In the genomic region with DNA sequence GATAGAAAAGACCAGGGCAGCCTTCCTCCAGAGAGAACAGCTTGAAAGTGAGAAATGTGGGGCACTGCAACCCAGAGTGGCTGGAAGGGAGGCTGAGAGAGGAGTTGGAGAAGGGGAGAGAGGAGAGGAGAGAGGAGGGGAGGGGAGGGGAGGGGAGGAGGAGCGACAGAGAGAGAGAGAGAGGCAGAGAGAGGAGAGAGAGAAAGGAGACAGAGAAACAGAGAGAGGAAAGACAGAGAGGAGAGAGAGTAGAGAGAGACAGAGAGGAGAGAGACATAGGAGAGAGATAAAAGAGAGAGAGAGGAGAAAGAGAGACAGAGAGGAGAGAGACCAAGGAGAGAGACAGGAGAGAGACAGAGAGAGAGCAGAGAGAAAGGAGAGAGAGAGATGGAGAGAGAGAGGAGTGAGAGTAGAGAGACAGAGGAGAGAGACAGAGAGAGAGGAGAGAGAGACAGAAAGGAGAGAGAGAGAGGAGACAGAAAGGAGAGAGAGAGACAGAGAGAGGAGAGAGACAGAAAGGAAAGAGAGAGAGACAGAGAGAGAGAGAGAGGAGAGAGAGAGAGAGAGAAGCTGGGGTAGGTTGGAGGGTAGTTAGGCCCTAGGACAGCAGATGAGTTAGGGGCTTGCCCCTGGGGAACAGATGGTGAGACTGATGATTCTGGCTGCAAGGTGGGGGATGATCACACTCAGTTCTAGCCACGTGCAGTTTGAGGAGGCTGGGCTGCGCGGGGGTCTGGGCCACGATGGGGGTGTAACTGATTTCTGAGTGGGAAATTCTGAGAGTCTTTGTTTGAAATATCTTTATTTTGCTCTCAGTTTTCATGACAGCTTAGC, we compare ENCODE assay signal across 13 cellular contexts. TPM values are rescaled to one million over a fixed set of nuclear protein-coding genes. Genes with fewer than 3 reads are reported as not detected.
DNase-seq lines count a peak whose midpoint lies in the region; ATAC-seq, FAIRE-seq and TF ChIP-seq lines count a peak whose summit lies in the region.
"Had no signal": no experiment of that assay in that cellular context is flagged by ENCODE, and none has a peak within 500 bp of the region (broad histone marks: within the 10 kb centered on the region; RNA-seq: fewer than 3 reads in every experiment).

No MANE protein-coding gene starts in this region.

- FAIRE-seq in HepG2 (lab: Jason Lieb, UNC) = no peak
- FAIRE-seq: RCC 7860 had no signal

- TF ChIP-seq EP300 in HepG2 (IDR thresholded peaks at IDR 0.05; ENCODE audit: low read depth in 2 of 2, low read length in 2 of 2) (no peak), HepG2 (CRISPR knock-in tag; IDR thresholded peaks at IDR 0.05; ENCODE audit: borderline replicate concordance) (no peak), stomach (IDR thresholded peaks at IDR 0.05) (no peak)

- H3K27ac ChIP-seq in HepG2 (ENCODE audit: extremely low read length, insufficient read depth, low read length) (no peak overlapping the region), temporal lobe (ENCODE audit: low read depth, low read length) (peak overlapping the region; percentile 79), stomach (no peak overlapping the region)
- H3K27ac ChIP-seq: coronary artery, skin epidermis, VCaP had no signal

- no peak for TF ChIP-seq CTCF in activated CD8-positive, alpha-beta T cell treated with anti-CD3 and anti-CD28 coated beads for 36 hours (IDR thresholded peaks at IDR 0.05)
- no peak for TF ChIP-seq CTCF in HepG2 (CRISPR knock-in tag; IDR thresholded peaks at IDR 0.05)
- TF ChIP-seq CTCF in stomach (IDR thresholded peaks at IDR 0.05) = no peak

- H3K4me1 Mint-ChIP-seq in activated naive CD4-positive, alpha-beta T cell treated with anti-CD3 and anti-CD28 coated beads for 36 hours (ENCODE audit: low read depth) = peaks cover 3% of the 10 kb centered on the region
- peaks cover 11% of the 10 kb centered on the region for H3K4me1 Mint-ChIP-seq in activated CD8-positive, alpha-beta T cell treated with anti-CD3 and anti-CD28 coated beads for 36 hours (ENCODE audit: low read depth)

- peaks cover 19% of the 10 kb centered on the region for H3K4me1 ChIP-seq in HepG2 (ENCODE audit: insufficient read depth, low read length)
- H3K4me1 ChIP-seq in stomach = no peaks in the 10 kb centered on the region

- no peaks in the 10 kb centered on the region for H3K36me3 ChIP-seq in HepG2 (replicated peaks in 1 of 2; ENCODE audit: control insufficient read depth in 1 of 2, insufficient read depth in 2 of 2, low read length in 2 of 2)
- H3K36me3 ChIP-seq in stomach = no peaks in the 10 kb centered on the region

- peak; percentile 57 for ATAC-seq in activated CD8-positive, alpha-beta T cell treated with anti-CD3 and anti-CD28 coated beads for 36 hours
- peak; percentile 61 for ATAC-seq in HepG2

- H3K27me3 Mint-ChIP-seq in activated naive CD4-positive, alpha-beta T cell treated with anti-CD3 and anti-CD28 coated beads for 36 hours (ENCODE audit: low read depth) = no peaks in the 10 kb centered on the region
- no peaks in the 10 kb centered on the region for H3K27me3 Mint-ChIP-seq in activated CD8-positive, alpha-beta T cell treated with anti-CD3 and anti-CD28 coated beads for 36 hours

- H3K9me3 ChIP-seq in HepG2 (ENCODE audit: low read length) (no peaks in the 10 kb centered on the region), stomach (no peaks in the 10 kb centered on the region)

- intact Hi-C loops in activated naive CD4-positive, alpha-beta T cell treated with anti-CD3 and anti-CD28 coated beads for 36 hours (cut with micrococcal nuclease) = no loop called here
- intact Hi-C loops in activated CD8-positive, alpha-beta T cell treated with anti-CD3 and anti-CD28 coated beads for 36 hours (cut with micrococcal nuclease) = no loop called here
- intact Hi-C loops in HepG2 (cut with micrococcal nuclease; ENCODE audit: unreplicated experiment) = no loop called here
- intact Hi-C loops in stomach (cut with DNase I; ENCODE audit: low total_unique reads) = no loop called here

- no peaks in the 10 kb centered on the region for H3K79me2 ChIP-seq in HepG2 (ENCODE audit: insufficient read depth, low read length)

- no TSS peak for BruUV-seq in HepG2 (replicated peaks; lab: Mats Ljungman, UMichigan)

- CTCF ChIA-PET in activated naive CD4-positive, alpha-beta T cell treated with anti-CD3 and anti-CD28 coated beads for 36 hours (lab: Charles Lee) = interaction anchor here (0.6 to 0.7 kb wide), 2 partner anchors 24 to 101 kb away, joined by 3 to 4 read pairs; no protein-coding TSS in a partner anchor
- CTCF ChIA-PET in activated CD8-positive, alpha-beta T cell treated with anti-CD3 and anti-CD28 coated beads for 36 hours (lab: Charles Lee) = interaction anchor here (1.1 to 1.8 kb wide), 3 partner anchors 8 to 101 kb away, joined by 3 to 6 read pairs (median 3); no protein-coding TSS in a partner anchor
- CTCF ChIA-PET in HepG2 (lab: Yijun Ruan, JAX; ENCODE audit: low intra/inter-chr PET ratio, low total read pairs) = no interaction called here

- H3K4me2 ChIP-seq in HepG2 (ENCODE audit: low read depth, low read length) = no peak overlapping the region

- H3K4me3 ChIP-seq in HepG2 (replicated peaks in 1 of 3; ENCODE audit: insufficient read depth in 1 of 3, low read depth in 2 of 3, low read length in 3 of 3) (no peak overlapping the region), stomach (no peak overlapping the region)
- H3K4me3 ChIP-seq: coronary artery, skin epidermis had no signal

- POLR2A ChIA-PET in activated CD8-positive, alpha-beta T cell treated with anti-CD3 and anti-CD28 coated beads for 36 hours (lab: Charles Lee) = interaction anchor here (0.8 to 36.2 kb wide), 8 partner anchors 9 to 96 kb away, joined by 3 to 4842 read pairs (median 6); partner anchors contain the start of genes MALAT1 and NEAT1
- POLR2A ChIA-PET in HepG2 (lab: Yijun Ruan, JAX) = interaction anchor here (0.7 to 2.5 kb wide), 10 partner anchors 10 to 669 kb away, joined by 3 to 15 read pairs (median 4); partner anchors contain the start of genes MALAT1 and NEAT1

- no peak for DNase-seq in activated naive CD4-positive, alpha-beta T cell treated with anti-CD3 and anti-CD28 coated beads for 36 hours
- no peak for DNase-seq in activated naive CD4-positive, alpha-beta T cell treated with anti-CD3 and anti-CD28 coated beads, Interleukin-2, amount 50 U/mL, for 16 hours
- no peak for DNase-seq in activated CD8-positive, alpha-beta T cell treated with anti-CD3 and anti-CD28 coated beads for 36 hours
- DNase-seq in HepG2 (ENCODE audit: low spot score) = no peak
- no peak for DNase-seq in NCI-H2196 treated with DMSO at 0.1 percent for 48 hours (lab: John Stamatoyannopoulos, UW; ENCODE audit: unreplicated experiment)
- no peak for DNase-seq in stomach
- no peak for DNase-seq in NCI-H2107 treated with DMSO at 0.1 percent for 48 hours (lab: John Stamatoyannopoulos, UW; ENCODE audit: unreplicated experiment)
- DNase-seq: activated gamma-delta T cell had no signal

- H2AFZ ChIP-seq in HepG2 (ENCODE audit: low read length) = peak overlapping the region; percentile 86

- in situ Hi-C loops in HepG2 (cut with HindIII; ENCODE audit: extremely low pct_ligation_motif_present, low pct_unique_long_range_greater_than_20kb) = no loop called here

- 71% methylated on average over 4 of the region's 5 CpGs for WGBS in HepG2 (ENCODE audit: low lambda C conversion rate)
- WGBS in stomach, 5 donors = 54 to 80% (median 75%) methylated on average over 4 to 5 of the region's 5 CpGs

- H3K4me3 Mint-ChIP-seq in activated naive CD4-positive, alpha-beta T cell treated with anti-CD3 and anti-CD28 coated beads for 36 hours = no peak overlapping the region
- H3K4me3 Mint-ChIP-seq in activated CD8-positive, alpha-beta T cell treated with anti-CD3 and anti-CD28 coated beads for 36 hours = no peak overlapping the region

- H3K27ac Mint-ChIP-seq in activated naive CD4-positive, alpha-beta T cell treated with anti-CD3 and anti-CD28 coated beads for 36 hours = peak overlapping the region; percentile 38
- peak overlapping the region; percentile 31 for H3K27ac Mint-ChIP-seq in activated CD8-positive, alpha-beta T cell treated with anti-CD3 and anti-CD28 coated beads for 36 hours

- H3K9me3 Mint-ChIP-seq in activated naive CD4-positive, alpha-beta T cell treated with anti-CD3 and anti-CD28 coated beads for 36 hours = no peaks in the 10 kb centered on the region
- no peaks in the 10 kb centered on the region for H3K9me3 Mint-ChIP-seq in activated CD8-positive, alpha-beta T cell treated with anti-CD3 and anti-CD28 coated beads for 36 hours

- H3K9ac ChIP-seq in HepG2 (ENCODE audit: insufficient read depth, low read depth, low read length) = no peak overlapping the region

- no peak for TF ChIP-seq POLR2A in HepG2 (IDR thresholded peaks at IDR 0.05; ENCODE audit: insufficient read depth in 1 of 2, low read depth in 2 of 2, low read length in 2 of 2)
- TF ChIP-seq POLR2A in stomach (IDR thresholded peaks at IDR 0.05) = no peak

- H4K20me1 ChIP-seq in HepG2 (ENCODE audit: insufficient read depth, low read length) = no peaks in the 10 kb centered on the region

- no peak for TF ChIP-seq RAD21 in HepG2 (CRISPR knock-in tag; IDR thresholded peaks at IDR 0.05)

- no peaks in the 10 kb centered on the region for H3K36me3 Mint-ChIP-seq in activated naive CD4-positive, alpha-beta T cell treated with anti-CD3 and anti-CD28 coated beads for 36 hours (ENCODE audit: low read depth)
- H3K36me3 Mint-ChIP-seq in activated CD8-positive, alpha-beta T cell treated with anti-CD3 and anti-CD28 coated beads for 36 hours (ENCODE audit: low read depth) = no peaks in the 10 kb centered on the region

- no peaks in the 10 kb centered on the region for H3K27me3 ChIP-seq in HepG2 (ENCODE audit: control insufficient read depth in 1 of 2, insufficient read depth in 2 of 2, low read length in 2 of 2)
- no peaks in the 10 kb centered on the region for H3K27me3 ChIP-seq in stomach

RNA-seq across cellular contexts. Expression of gene SCYL1, which starts 8.5 kb away (rescaled TPM):
- 10 to 100 TPM; 57.9 to 58.3 TPM for total RNA-seq in activated naive CD4-positive, alpha-beta T cell treated with anti-CD3 and anti-CD28 coated beads for 36 hours
- 10 to 100 TPM; 71.5 to 76.8 TPM for total RNA-seq in activated CD8-positive, alpha-beta T cell treated with anti-CD3 and anti-CD28 coated beads for 36 hours
- total RNA-seq in HepG2 (2016; rRNA removed; fragmentation: Illumina TruSeq; extraction: Trizol) = 61.7 and 65.9 TPM in 2 replicates
- total RNA-seq in HepG2 (2016; cell fraction: cytosol; rRNA removed; fragmentation: Illumina TruSeq; extraction: Trizol; ENCODE audit: low read depth) = 25.8 and 30.8 TPM in 2 replicates
- total RNA-seq in HepG2 (2016; cell fraction: insoluble cytoplasmic fraction; rRNA removed; fragmentation: Illumina TruSeq; extraction: Trizol) = 61.5 and 71.8 TPM in 2 replicates
- total RNA-seq in HepG2 (2016; cell fraction: membrane; rRNA removed; fragmentation: Illumina TruSeq; extraction: Trizol) = 42.4 and 48.2 TPM in 2 replicates
- 43.2 and 44.5 TPM in 2 replicates for total RNA-seq in HepG2 (2016; cell fraction: nucleus; rRNA removed; fragmentation: Illumina TruSeq; extraction: Trizol)
- 103 and 122 TPM in 2 replicates for polyA plus RNA-seq in HepG2 (2011; rRNA removed)
- polyA plus RNA-seq in HepG2 (2011; cell fraction: cytosol; rRNA removed) = 86.0 and 134 TPM in 2 replicates
- polyA plus RNA-seq in HepG2 (2011; cell fraction: nucleus; rRNA removed) = 217 and 274 TPM in 2 replicates
- polyA plus RNA-seq in HepG2 (2012) = 38.8 and 49.2 TPM in 2 replicates
- polyA plus RNA-seq in HepG2 (2016; cell fraction: cytosol; fragmentation: Illumina TruSeq; extraction: Trizol; ENCODE audit: low read depth) = 18.7 and 21.2 TPM in 2 replicates
- 66.5 and 66.9 TPM in 2 replicates for polyA plus RNA-seq in HepG2 (2016; cell fraction: insoluble cytoplasmic fraction; fragmentation: Illumina TruSeq; extraction: Trizol; ENCODE audit: low read depth)
- 31.2 and 33.8 TPM in 2 replicates for polyA plus RNA-seq in HepG2 (2016; cell fraction: membrane; fragmentation: Illumina TruSeq; extraction: Trizol; ENCODE audit: low read depth)
- polyA plus RNA-seq in HepG2 (2016; cell fraction: nucleus; fragmentation: Illumina TruSeq; extraction: Trizol; ENCODE audit: insufficient read depth, low read depth) = 90.8 and 91.5 TPM in 2 replicates
- 110 and 139 TPM in 2 replicates for polyA minus RNA-seq in HepG2 (2011; rRNA and poly(A)+ RNA removed; ENCODE audit: low replicate concordance)
- polyA minus RNA-seq in HepG2 (2011; cell fraction: cytosol; rRNA and poly(A)+ RNA removed) = 43.9 and 59.3 TPM in 2 replicates
- polyA minus RNA-seq in HepG2 (2011; cell fraction: nucleus; rRNA and poly(A)+ RNA removed) = 34.2 and 36.4 TPM in 2 replicates
- 34.2 TPM for total RNA-seq in temporal lobe
- 10 to 100 TPM in 4 of 5 donors, 1 to 10 TPM in 1; 3.5 to 89.0 (median 65.2) TPM for total RNA-seq in stomach
- 10 to 100 TPM; 65.8 to 94.8 (median 86.1) TPM for polyA plus RNA-seq in stomach

RNA-seq across cellular contexts. Expression of gene MALAT1, which starts 17.5 kb away (rescaled TPM):
- over 10,000 TPM; 10,460 to 10,508 TPM for total RNA-seq in activated naive CD4-positive, alpha-beta T cell treated with anti-CD3 and anti-CD28 coated beads for 36 hours
- 1,000 to 10,000 TPM; 3,856 to 3,869 TPM for total RNA-seq in activated CD8-positive, alpha-beta T cell treated with anti-CD3 and anti-CD28 coated beads for 36 hours
- total RNA-seq in HepG2 (2016; rRNA removed; fragmentation: Illumina TruSeq; extraction: Trizol) = 302 and 1,237 TPM in 2 replicates
- 281 and 317 TPM in 2 replicates for total RNA-seq in HepG2 (2016; cell fraction: cytosol; rRNA removed; fragmentation: Illumina TruSeq; extraction: Trizol; ENCODE audit: low read depth)
- 283 and 1,071 TPM in 2 replicates for total RNA-seq in HepG2 (2016; cell fraction: insoluble cytoplasmic fraction; rRNA removed; fragmentation: Illumina TruSeq; extraction: Trizol)
- 241 and 289 TPM in 2 replicates for total RNA-seq in HepG2 (2016; cell fraction: membrane; rRNA removed; fragmentation: Illumina TruSeq; extraction: Trizol)
- total RNA-seq in HepG2 (2016; cell fraction: nucleus; rRNA removed; fragmentation: Illumina TruSeq; extraction: Trizol) = 8,751 and 9,202 TPM in 2 replicates
- 143 and 217 TPM in 2 replicates for polyA plus RNA-seq in HepG2 (2011; rRNA removed)
- polyA plus RNA-seq in HepG2 (2011; cell fraction: cytosol; rRNA removed) = 13.0 and 14.3 TPM in 2 replicates
- 1,021 and 1,816 TPM in 2 replicates for polyA plus RNA-seq in HepG2 (2011; cell fraction: nucleus; rRNA removed)
- polyA plus RNA-seq in HepG2 (2012) = 177 and 330 TPM in 2 replicates
- polyA plus RNA-seq in HepG2 (2016; cell fraction: cytosol; fragmentation: Illumina TruSeq; extraction: Trizol; ENCODE audit: low read depth) = 1.1 and 1.4 TPM in 2 replicates
- 3.9 and 6.5 TPM in 2 replicates for polyA plus RNA-seq in HepG2 (2016; cell fraction: insoluble cytoplasmic fraction; fragmentation: Illumina TruSeq; extraction: Trizol; ENCODE audit: low read depth)
- 1.8 and 10.3 TPM in 2 replicates for polyA plus RNA-seq in HepG2 (2016; cell fraction: membrane; fragmentation: Illumina TruSeq; extraction: Trizol; ENCODE audit: low read depth)
- polyA plus RNA-seq in HepG2 (2016; cell fraction: nucleus; fragmentation: Illumina TruSeq; extraction: Trizol; ENCODE audit: insufficient read depth, low read depth) = 153 and 182 TPM in 2 replicates
- polyA minus RNA-seq in HepG2 (2011; rRNA and poly(A)+ RNA removed; ENCODE audit: low replicate concordance) = 900 and 8,115 TPM in 2 replicates
- polyA minus RNA-seq in HepG2 (2011; cell fraction: cytosol; rRNA and poly(A)+ RNA removed) = 295 and 335 TPM in 2 replicates
- polyA minus RNA-seq in HepG2 (2011; cell fraction: nucleus; rRNA and poly(A)+ RNA removed) = 13,373 and 18,071 TPM in 2 replicates
- total RNA-seq in temporal lobe = 8,183 TPM
- over 10,000 TPM; 11,517 to 39,496 (median 13,707) TPM for total RNA-seq in stomach
- polyA plus RNA-seq in stomach = 100 to 1,000 TPM; 124 to 296 (median 126) TPM

RNA-seq across cellular contexts. Expression of gene LTBP3, which starts 41.8 kb away (rescaled TPM):
- 10 to 100 TPM; 39.7 to 45.7 TPM for total RNA-seq in activated naive CD4-positive, alpha-beta T cell treated with anti-CD3 and anti-CD28 coated beads for 36 hours
- 10 to 100 TPM; 55.4 to 56.0 TPM for total RNA-seq in activated CD8-positive, alpha-beta T cell treated with anti-CD3 and anti-CD28 coated beads for 36 hours
- total RNA-seq in HepG2 (2016; rRNA removed; fragmentation: Illumina TruSeq; extraction: Trizol) (4.2 and 12.2 TPM in 2 replicates), temporal lobe (38.6 TPM), stomach (100 to 1,000 TPM in 4 of 5 donors, 10 to 100 TPM in 1; 35.1 to 452 (median 117) TPM)
- total RNA-seq in HepG2 (2016; cell fraction: cytosol; rRNA removed; fragmentation: Illumina TruSeq; extraction: Trizol; ENCODE audit: low read depth) = 3.8 and 4.6 TPM in 2 replicates
- 3.1 and 14.2 TPM in 2 replicates for total RNA-seq in HepG2 (2016; cell fraction: insoluble cytoplasmic fraction; rRNA removed; fragmentation: Illumina TruSeq; extraction: Trizol)
- 6.5 and 7.6 TPM in 2 replicates for total RNA-seq in HepG2 (2016; cell fraction: membrane; rRNA removed; fragmentation: Illumina TruSeq; extraction: Trizol)
- total RNA-seq in HepG2 (2016; cell fraction: nucleus; rRNA removed; fragmentation: Illumina TruSeq; extraction: Trizol) = 18.0 and 20.1 TPM in 2 replicates
- polyA plus RNA-seq in HepG2 (2011; rRNA removed) (60.3 and 68.1 TPM in 2 replicates), stomach (10 to 100 TPM; 26.9 to 58.2 (median 28.7) TPM)
- polyA plus RNA-seq in HepG2 (2011; cell fraction: cytosol; rRNA removed) = 16.4 and 24.6 TPM in 2 replicates
- polyA plus RNA-seq in HepG2 (2011; cell fraction: nucleus; rRNA removed) = 549 and 694 TPM in 2 replicates
- 41.0 and 45.6 TPM in 2 replicates for polyA plus RNA-seq in HepG2 (2012)
- 2.1 and 2.8 TPM in 2 replicates for polyA plus RNA-seq in HepG2 (2016; cell fraction: cytosol; fragmentation: Illumina TruSeq; extraction: Trizol; ENCODE audit: low read depth)
- polyA plus RNA-seq in HepG2 (2016; cell fraction: insoluble cytoplasmic fraction; fragmentation: Illumina TruSeq; extraction: Trizol; ENCODE audit: low read depth) = 7.3 and 9.4 TPM in 2 replicates
- 6.0 and 7.1 TPM in 2 replicates for polyA plus RNA-seq in HepG2 (2016; cell fraction: membrane; fragmentation: Illumina TruSeq; extraction: Trizol; ENCODE audit: low read depth)
- 129 and 139 TPM in 2 replicates for polyA plus RNA-seq in HepG2 (2016; cell fraction: nucleus; fragmentation: Illumina TruSeq; extraction: Trizol; ENCODE audit: insufficient read depth, low read depth)
- 12.7 and 25.1 TPM in 2 replicates for polyA minus RNA-seq in HepG2 (2011; rRNA and poly(A)+ RNA removed; ENCODE audit: low replicate concordance)
- 13.7 and 23.3 TPM in 2 replicates for polyA minus RNA-seq in HepG2 (2011; cell fraction: cytosol; rRNA and poly(A)+ RNA removed)
- 36.4 and 39.8 TPM in 2 replicates for polyA minus RNA-seq in HepG2 (2011; cell fraction: nucleus; rRNA and poly(A)+ RNA removed)

RNA-seq across cellular contexts. Expression of gene ZNRD2, which starts 53.9 kb away (rescaled TPM):
- total RNA-seq in activated naive CD4-positive, alpha-beta T cell treated with anti-CD3 and anti-CD28 coated beads for 36 hours = 10 to 100 TPM; 41.4 to 42.5 TPM
- 10 to 100 TPM; 54.3 to 54.7 TPM for total RNA-seq in activated CD8-positive, alpha-beta T cell treated with anti-CD3 and anti-CD28 coated beads for 36 hours
- total RNA-seq in HepG2 (2016; rRNA removed; fragmentation: Illumina TruSeq; extraction: Trizol) (34.0 and 40.0 TPM in 2 replicates), temporal lobe (20.7 TPM), stomach (10 to 100 TPM; 17.7 to 99.1 (median 51.9) TPM)
- 15.3 and 19.2 TPM in 2 replicates for total RNA-seq in HepG2 (2016; cell fraction: cytosol; rRNA removed; fragmentation: Illumina TruSeq; extraction: Trizol; ENCODE audit: low read depth)
- 32.9 and 41.5 TPM in 2 replicates for total RNA-seq in HepG2 (2016; cell fraction: insoluble cytoplasmic fraction; rRNA removed; fragmentation: Illumina TruSeq; extraction: Trizol)
- total RNA-seq in HepG2 (2016; cell fraction: membrane; rRNA removed; fragmentation: Illumina TruSeq; extraction: Trizol) = 16.0 and 17.9 TPM in 2 replicates
- 11.5 and 15.7 TPM in 2 replicates for total RNA-seq in HepG2 (2016; cell fraction: nucleus; rRNA removed; fragmentation: Illumina TruSeq; extraction: Trizol)
- polyA plus RNA-seq in HepG2 (2011; rRNA removed) (29.2 and 31.4 TPM in 2 replicates), stomach (10 to 100 TPM; 49.6 to 56.6 (median 51.8) TPM)
- polyA plus RNA-seq in HepG2 (2011; cell fraction: cytosol; rRNA removed) = 24.1 and 41.2 TPM in 2 replicates
- 48.9 and 54.8 TPM in 2 replicates for polyA plus RNA-seq in HepG2 (2011; cell fraction: nucleus; rRNA removed)
- polyA plus RNA-seq in HepG2 (2012) = 25.2 and 28.5 TPM in 2 replicates
- polyA plus RNA-seq in HepG2 (2016; cell fraction: cytosol; fragmentation: Illumina TruSeq; extraction: Trizol; ENCODE audit: low read depth) = 26.6 and 28.0 TPM in 2 replicates
- 42.9 and 46.1 TPM in 2 replicates for polyA plus RNA-seq in HepG2 (2016; cell fraction: insoluble cytoplasmic fraction; fragmentation: Illumina TruSeq; extraction: Trizol; ENCODE audit: low read depth)
- 23.7 and 24.4 TPM in 2 replicates for polyA plus RNA-seq in HepG2 (2016; cell fraction: membrane; fragmentation: Illumina TruSeq; extraction: Trizol; ENCODE audit: low read depth)
- 31.1 and 33.2 TPM in 2 replicates for polyA plus RNA-seq in HepG2 (2016; cell fraction: nucleus; fragmentation: Illumina TruSeq; extraction: Trizol; ENCODE audit: insufficient read depth, low read depth)
- 18.6 and 34.8 TPM in 2 replicates for polyA minus RNA-seq in HepG2 (2011; rRNA and poly(A)+ RNA removed; ENCODE audit: low replicate concordance)
- 8.6 and 11.3 TPM in 2 replicates for polyA minus RNA-seq in HepG2 (2011; cell fraction: cytosol; rRNA and poly(A)+ RNA removed)
- polyA minus RNA-seq in HepG2 (2011; cell fraction: nucleus; rRNA and poly(A)+ RNA removed) = 12.0 and 19.5 TPM in 2 replicates

RNA-seq across cellular contexts. Expression of gene FAM89B, which starts 56.0 kb away (rescaled TPM):
- 10 to 100 TPM; 12.4 to 12.8 TPM for total RNA-seq in activated naive CD4-positive, alpha-beta T cell treated with anti-CD3 and anti-CD28 coated beads for 36 hours
- 10 to 100 TPM; 12.7 to 16.0 TPM for total RNA-seq in activated CD8-positive, alpha-beta T cell treated with anti-CD3 and anti-CD28 coated beads for 36 hours
- total RNA-seq in HepG2 (2016; rRNA removed; fragmentation: Illumina TruSeq; extraction: Trizol) (3.6 and 5.7 TPM in 2 replicates), temporal lobe (21.9 TPM), stomach (10 to 100 TPM in 4 of 5 donors, 1 to 10 TPM in 1; 3.9 to 57.8 (median 48.1) TPM)
- total RNA-seq in HepG2 (2016; cell fraction: cytosol; rRNA removed; fragmentation: Illumina TruSeq; extraction: Trizol; ENCODE audit: low read depth) = 7.8 and 8.7 TPM in 2 replicates
- 4.0 and 5.2 TPM in 2 replicates for total RNA-seq in HepG2 (2016; cell fraction: insoluble cytoplasmic fraction; rRNA removed; fragmentation: Illumina TruSeq; extraction: Trizol)
- 8.0 and 9.6 TPM in 2 replicates for total RNA-seq in HepG2 (2016; cell fraction: membrane; rRNA removed; fragmentation: Illumina TruSeq; extraction: Trizol)
- 2.9 and 4.0 TPM in 2 replicates for total RNA-seq in HepG2 (2016; cell fraction: nucleus; rRNA removed; fragmentation: Illumina TruSeq; extraction: Trizol)
- polyA plus RNA-seq in HepG2 (2011; rRNA removed) (8.0 and 11.5 TPM in 2 replicates), stomach (10 to 100 TPM; 63.4 to 68.2 (median 65.1) TPM)
- 5.8 and 9.6 TPM in 2 replicates for polyA plus RNA-seq in HepG2 (2011; cell fraction: cytosol; rRNA removed)
- polyA plus RNA-seq in HepG2 (2011; cell fraction: nucleus; rRNA removed) = 29.0 and 34.8 TPM in 2 replicates
- polyA plus RNA-seq in HepG2 (2012) = 3.6 and 5.3 TPM in 2 replicates
- 19.5 and 20.4 TPM in 2 replicates for polyA plus RNA-seq in HepG2 (2016; cell fraction: cytosol; fragmentation: Illumina TruSeq; extraction: Trizol; ENCODE audit: low read depth)
- polyA plus RNA-seq in HepG2 (2016; cell fraction: insoluble cytoplasmic fraction; fragmentation: Illumina TruSeq; extraction: Trizol; ENCODE audit: low read depth) = 7.9 and 9.1 TPM in 2 replicates
- polyA plus RNA-seq in HepG2 (2016; cell fraction: membrane; fragmentation: Illumina TruSeq; extraction: Trizol; ENCODE audit: low read depth) = 15.3 and 15.7 TPM in 2 replicates
- polyA plus RNA-seq in HepG2 (2016; cell fraction: nucleus; fragmentation: Illumina TruSeq; extraction: Trizol; ENCODE audit: insufficient read depth, low read depth) = 11.6 and 13.0 TPM in 2 replicates
- 11.8 and 23.8 TPM in 2 replicates for polyA minus RNA-seq in HepG2 (2011; rRNA and poly(A)+ RNA removed; ENCODE audit: low replicate concordance)
- 1.9 and 4.2 TPM in 2 replicates for polyA minus RNA-seq in HepG2 (2011; cell fraction: cytosol; rRNA and poly(A)+ RNA removed)
- 4.5 and 5.1 TPM in 2 replicates for polyA minus RNA-seq in HepG2 (2011; cell fraction: nucleus; rRNA and poly(A)+ RNA removed)
